ENCODE assay signal across 15 cellular contexts in the genomic region with DNA sequence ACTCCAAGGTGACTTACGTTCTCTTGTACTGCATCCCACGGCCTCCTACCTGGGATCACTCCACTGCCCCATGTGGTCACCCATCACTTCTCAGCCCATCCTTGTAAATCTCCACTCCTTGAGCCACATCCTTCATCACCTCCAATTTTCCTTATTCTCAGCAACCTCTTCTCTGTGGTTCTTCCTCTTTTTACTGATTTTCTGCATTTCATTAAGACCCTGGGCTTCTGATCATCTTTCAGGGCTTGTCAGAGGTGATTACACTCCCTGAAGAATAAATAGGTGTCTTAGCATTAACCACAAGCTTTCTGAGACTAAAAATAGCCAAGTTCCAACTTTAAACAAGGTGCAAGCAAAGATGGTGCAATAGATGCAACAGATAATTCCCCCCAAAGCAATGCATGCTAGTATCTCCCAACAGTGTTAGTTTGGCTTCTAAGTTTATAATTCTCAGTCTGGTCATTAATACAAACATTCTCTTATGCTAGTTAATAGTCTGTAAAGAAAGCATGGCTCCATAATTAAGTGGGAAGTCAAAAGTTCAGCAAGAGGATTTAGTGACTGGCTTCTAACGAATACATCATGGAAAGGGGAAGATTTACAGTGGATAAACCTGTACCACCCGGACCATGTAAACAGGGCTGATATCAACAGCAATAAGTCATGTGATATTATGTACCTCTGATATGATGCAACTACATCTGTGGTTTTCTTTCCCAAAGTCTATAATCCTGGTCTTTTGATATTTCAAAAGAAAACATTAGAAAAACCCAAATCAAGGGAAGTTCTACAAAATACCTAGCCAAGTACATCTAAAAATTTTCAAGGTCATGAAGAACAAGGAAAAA. TPM values are rescaled to one million over a fixed set of nuclear protein-coding genes. Genes with fewer than 3 reads are reported as not detected.
DNase-seq lines count a peak whose midpoint lies in the region; ATAC-seq and TF ChIP-seq lines count a peak whose summit lies in the region.
"Had no signal": no experiment of that assay in that cellular context is flagged by ENCODE, and none has a peak within 500 bp of the region (broad histone marks: within the 10 kb centered on the region; RNA-seq: fewer than 3 reads in every experiment).

No MANE protein-coding gene starts in this region.

- intact Hi-C loops in CD4-positive, alpha-beta T cell (cut with DNase I, micrococcal nuclease): no loop called here

- no peaks in the 10 kb centered on the region for H3K9me3 ChIP-seq in CD4-positive, alpha-beta T cell (ENCODE audit: control insufficient read depth, low read length)
- H3K9me3 ChIP-seq in WERI-Rb-1 (ENCODE audit: severe bottlenecking): no peaks in the 10 kb centered on the region
- no peaks in the 10 kb centered on the region for H3K9me3 ChIP-seq in HAP-1
- H3K9me3 ChIP-seq: SJSA1, tibial nerve had no signal

- H3K4me1 Mint-ChIP-seq in CD4-positive, alpha-beta T cell (ENCODE audit: low read depth): peaks cover 55% of the 10 kb centered on the region

- no peak for TF ChIP-seq CTCF in CD4-positive, alpha-beta T cell (IDR thresholded peaks at IDR 0.05)
- TF ChIP-seq CTCF in GM06990 (IDR thresholded peaks at IDR 0.05; ENCODE audit: insufficient read depth, low read length, poor library complexity, severe bottlenecking) (no peak), WERI-Rb-1 (IDR thresholded peaks at IDR 0.05; ENCODE audit: low read depth, low read length) (peak; percentile 36; the same call in 1 of the 2 replicates), fibroblast of mammary gland (conservative IDR thresholded peaks at IDR 0.05; ENCODE audit: control insufficient read depth, insufficient read depth, low read depth, low read length) (no peak)

- no peaks in the 10 kb centered on the region for H3K27me3 ChIP-seq in CD4-positive, alpha-beta T cell (ENCODE audit: control insufficient read depth, insufficient read depth, low read length)
- no peaks in the 10 kb centered on the region for H3K27me3 ChIP-seq in GM06990 (replicated peaks; ENCODE audit: control insufficient read depth, insufficient read depth, low read length)
- H3K27me3 ChIP-seq in WERI-Rb-1 (ENCODE audit: insufficient read depth, low read depth, severe bottlenecking): no peaks in the 10 kb centered on the region
- H3K27me3 ChIP-seq in HAP-1 (ENCODE audit: low read depth): no peaks in the 10 kb centered on the region
- H3K27me3 ChIP-seq: SJSA1, tibial nerve had no signal

- H3K27ac Mint-ChIP-seq in CD4-positive, alpha-beta T cell: peak overlapping the region; percentile 93

- H3K9me3 Mint-ChIP-seq in CD4-positive, alpha-beta T cell: no peaks in the 10 kb centered on the region
- H3K9me3 Mint-ChIP-seq: naive B cell had no signal

- peak overlapping the region; percentile 55 for H3K4me3 Mint-ChIP-seq in CD4-positive, alpha-beta T cell
- H3K4me3 Mint-ChIP-seq: naive B cell had no signal

- POLR2A ChIA-PET in CD4-positive, alpha-beta T cell (lab: Charles Lee): interaction anchor here (1.0 to 8.9 kb wide), 4 partner anchors 8 to 80 kb away, joined by 4 to 221 read pairs (median 71); partner anchors contain the start of gene UBALD2

- H3K36me3 Mint-ChIP-seq in CD4-positive, alpha-beta T cell (ENCODE audit: low read depth): peaks cover 15% of the 10 kb centered on the region
- H3K36me3 Mint-ChIP-seq: naive B cell had no signal

- in situ Hi-C loops in HAP-1 (cut with MboI; ENCODE audit: low sequenced_read_pairs): no loop called here

- no peak overlapping the region for H3K27ac ChIP-seq in CD4-positive, alpha-beta T cell (ENCODE audit: low read depth, low read length)
- H3K27ac ChIP-seq in WERI-Rb-1: peak overlapping the region; percentile 72
- H3K27ac ChIP-seq: SJSA1, tibial nerve had no signal

- no peak for DNase-seq in CD4-positive, alpha-beta T cell
- DNase-seq in GM06990 (ENCODE audit: extremely low read depth, insufficient read length): peak; percentile 31
- peak; percentile 53 for DNase-seq in WERI-Rb-1
- DNase-seq in fibroblast of mammary gland (ENCODE audit: low read depth): peak; percentile 17
- no peak for DNase-seq in HAP-1 (ENCODE audit: low spot score in 2 of 2)
- no peak for DNase-seq in NCI-H2227 treated with DMSO at 0.1 percent for 48 hours (lab: John Stamatoyannopoulos, UW)
- DNase-seq: dermis blood vessel endothelial cell, EL, left ventricle myocardium superior, naive B cell, NCI-H2171 treated with DMSO at 0.1 percent for 48 hours had no signal

- H3K27me3 Mint-ChIP-seq in CD4-positive, alpha-beta T cell: no peaks in the 10 kb centered on the region
- H3K27me3 Mint-ChIP-seq: naive B cell had no signal

- peaks cover 17% of the 10 kb centered on the region for H3K4me1 ChIP-seq in HAP-1
- H3K4me1 ChIP-seq: SJSA1 had no signal

- H3K4me3 ChIP-seq in GM06990 (replicated peaks; ENCODE audit: low read depth, low read length) (no peak overlapping the region), WERI-Rb-1 (ENCODE audit: low read depth, low read length) (peak overlapping the region; percentile 34), fibroblast of mammary gland (ENCODE audit: control insufficient read depth, low read depth, low read length) (no peak overlapping the region), HAP-1 (no peak overlapping the region)
- H3K4me3 ChIP-seq: SJSA1, tibial nerve had no signal

- H3K36me3 ChIP-seq in GM06990 (ENCODE audit: control insufficient read depth, insufficient read depth, low read length): no peaks in the 10 kb centered on the region
- H3K36me3 ChIP-seq in WERI-Rb-1: no peaks in the 10 kb centered on the region
- H3K36me3 ChIP-seq in HAP-1 (replicated peaks): no peaks in the 10 kb centered on the region
- H3K36me3 ChIP-seq: SJSA1, tibial nerve had no signal

- CTCF ChIA-PET in CD4-positive, alpha-beta T cell (lab: Charles Lee): interaction anchor here (1.0 to 1.5 kb wide), 3 partner anchors 67 to 91 kb away, joined by 3 to 4 read pairs (median 3); no protein-coding TSS in a partner anchor

- no peak for ATAC-seq in CD4-positive, alpha-beta T cell (ENCODE audit: poor library complexity)
- ATAC-seq in GM21423 (IDR thresholded peaks at IDR 0.05; ENCODE audit: unreplicated experiment) (no peak), GM21360 (IDR thresholded peaks at IDR 0.05; ENCODE audit: unreplicated experiment) (no peak)
- ATAC-seq: left ventricle myocardium superior had no signal

RNA-seq across cellular contexts. Expression of gene FOXJ1, which starts 47.4 kb away (rescaled TPM):
- total RNA-seq in CD4-positive, alpha-beta T cell: under 1 TPM; 0.63 to 0.89 TPM
- total RNA-seq: dermis blood vessel endothelial cell, left ventricle myocardium superior, SJSA1, tibial nerve had no signal

RNA-seq across cellular contexts. Expression of gene RNF157, which starts 51.9 kb away (rescaled TPM):
- 10 to 100 TPM; 18.5 to 21.1 TPM for total RNA-seq in CD4-positive, alpha-beta T cell

Comparison
In these comparisons a context has a peak if more than half of its experiments do, and no peak if none do; other contexts are left out.
1. DNase-seq: peak in GM06990 (single experiment), WERI-Rb-1 (single experiment) and fibroblast of mammary gland (single experiment); none in CD4-positive, alpha-beta T cell (0 of 10), HAP-1 (0 of 2) and NCI-H2227 treated with DMSO at 0.1 percent for 48 hours (single experiment).